In genomic region chr1:43870306-43870705, GRCh38 we compare ENCODE assay signal across 17 cellular contexts.
DNase-seq lines count a peak whose midpoint lies in the region; ATAC-seq and TF ChIP-seq lines count a peak whose summit lies in the region.
"Had no signal": no experiment of that assay in that cellular context is flagged by ENCODE, and none has a peak within 500 bp of the region (broad histone marks: within the 10 kb centered on the region; RNA-seq: fewer than 3 reads in every experiment).

No MANE protein-coding gene starts in this region.

- H3K4me1 Mint-ChIP-seq in stimulated activated naive CD8-positive, alpha-beta T cell treated with anti-CD3 and anti-CD28 coated beads, Interleukin-15, amount 100 ng/mL, for 72 hours, result peaks cover 19% of the 10 kb centered on the region
- H3K4me1 Mint-ChIP-seq in osteocyte (ENCODE audit: unreplicated experiment), result peaks cover 25% of the 10 kb centered on the region
- H3K4me1 Mint-ChIP-seq: CD4-positive, alpha-beta memory T cell; GM23338 had no signal

- H3K36me3 Mint-ChIP-seq in osteocyte (ENCODE audit: unreplicated experiment), result peaks cover 2% of the 10 kb centered on the region
- H3K36me3 Mint-ChIP-seq: CD4-positive, alpha-beta memory T cell had no signal

- no peak for DNase-seq in stimulated activated naive CD8-positive, alpha-beta T cell treated with anti-CD3 and anti-CD28 coated beads, Interleukin-15, amount 100 ng/mL, for 72 hours
- no peak for DNase-seq in stimulated activated naive CD8-positive, alpha-beta T cell treated with anti-CD3 and anti-CD28 coated beads, Interleukin-15, Interleukin-2, amounts not matched to agents 100 U/mL and 50 U/mL, for 24 hours
- DNase-seq in ecto neural progenitor cell (ENCODE audit: low spot score) (peak; percentile 38), osteocyte (ENCODE audit: extremely low spot score, unreplicated experiment) (peak; percentile 70), NCI-H2171 (lab: John Stamatoyannopoulos, UW) (no peak), UCSD-AML1 (lab: John Stamatoyannopoulos, UW; ENCODE audit: unreplicated experiment) (no peak)
- DNase-seq: 8988T; AML-193; C1 segment of cervical spinal cord; CD4-positive, alpha-beta memory T cell; DMS153; DMS79 treated with DMSO at 0.1 percent for 48 hours; EL; GDM1 had no signal

- no peak for TF ChIP-seq CTCF in osteocyte (IDR thresholded peaks at IDR 0.05)

- no peaks in the 10 kb centered on the region for H3K9me3 Mint-ChIP-seq in stimulated activated naive CD8-positive, alpha-beta T cell treated with anti-CD3 and anti-CD28 coated beads, Interleukin-15, amount 100 ng/mL, for 72 hours
- no peaks in the 10 kb centered on the region for H3K9me3 Mint-ChIP-seq in osteocyte (ENCODE audit: unreplicated experiment)
- H3K9me3 Mint-ChIP-seq: CD4-positive, alpha-beta memory T cell; GM23338 had no signal

- peak overlapping the region; percentile 55 to 67 for H3K27ac Mint-ChIP-seq in stimulated activated naive CD8-positive, alpha-beta T cell treated with anti-CD3 and anti-CD28 coated beads, Interleukin-15, amount 100 ng/mL, for 72 hours
- no peak overlapping the region for H3K27ac Mint-ChIP-seq in osteocyte (ENCODE audit: unreplicated experiment)
- H3K27ac Mint-ChIP-seq: GM23338 had no signal

- H3K27me3 Mint-ChIP-seq in stimulated activated naive CD8-positive, alpha-beta T cell treated with anti-CD3 and anti-CD28 coated beads, Interleukin-15, amount 100 ng/mL, for 72 hours, result no peaks in the 10 kb centered on the region
- H3K27me3 Mint-ChIP-seq in osteocyte (ENCODE audit: unreplicated experiment), result no peaks in the 10 kb centered on the region
- H3K27me3 Mint-ChIP-seq: CD4-positive, alpha-beta memory T cell had no signal

- H3K4me3 Mint-ChIP-seq in stimulated activated naive CD8-positive, alpha-beta T cell treated with anti-CD3 and anti-CD28 coated beads, Interleukin-15, amount 100 ng/mL, for 72 hours, result no peak overlapping the region
- no peak overlapping the region for H3K4me3 Mint-ChIP-seq in osteocyte (ENCODE audit: unreplicated experiment)
- H3K4me3 Mint-ChIP-seq: CD4-positive, alpha-beta memory T cell; GM23338 had no signal

- no peak for ATAC-seq in stimulated activated naive CD8-positive, alpha-beta T cell treated with anti-CD3 and anti-CD28 coated beads, Interleukin-15, amount 100 ng/mL, for 72 hours
- ATAC-seq in stimulated activated naive CD8-positive, alpha-beta T cell treated with anti-CD3 and anti-CD28 coated beads, Interleukin-15, Interleukin-2, amounts not matched to agents 100 U/mL and 50 U/mL, for 24 hours, result no peak
- ATAC-seq in HG03025 (IDR thresholded peaks at IDR 0.05; ENCODE audit: low FRiP score, unreplicated experiment), result no peak
- ATAC-seq: GM23338, K562 had no signal

Comparison
In these comparisons a context has a peak if more than half of its experiments do, and no peak if none do; other contexts are left out.
1. DNase-seq: peak in ecto neural progenitor cell (single experiment) and osteocyte (single experiment); none in stimulated activated naive CD8-positive, alpha-beta T cell treated with anti-CD3 and anti-CD28 coated beads, Interleukin-15, amount 100 ng/mL, for 72 hours (0 of 2), stimulated activated naive CD8-positive, alpha-beta T cell treated with anti-CD3 and anti-CD28 coated beads, Interleukin-15, Interleukin-2, amounts not matched to agents 100 U/mL and 50 U/mL, for 24 hours (single experiment), NCI-H2171 (single experiment) and UCSD-AML1 (single experiment).